11 cellular contexts compared by ENCODE assay signal in the genomic region with DNA sequence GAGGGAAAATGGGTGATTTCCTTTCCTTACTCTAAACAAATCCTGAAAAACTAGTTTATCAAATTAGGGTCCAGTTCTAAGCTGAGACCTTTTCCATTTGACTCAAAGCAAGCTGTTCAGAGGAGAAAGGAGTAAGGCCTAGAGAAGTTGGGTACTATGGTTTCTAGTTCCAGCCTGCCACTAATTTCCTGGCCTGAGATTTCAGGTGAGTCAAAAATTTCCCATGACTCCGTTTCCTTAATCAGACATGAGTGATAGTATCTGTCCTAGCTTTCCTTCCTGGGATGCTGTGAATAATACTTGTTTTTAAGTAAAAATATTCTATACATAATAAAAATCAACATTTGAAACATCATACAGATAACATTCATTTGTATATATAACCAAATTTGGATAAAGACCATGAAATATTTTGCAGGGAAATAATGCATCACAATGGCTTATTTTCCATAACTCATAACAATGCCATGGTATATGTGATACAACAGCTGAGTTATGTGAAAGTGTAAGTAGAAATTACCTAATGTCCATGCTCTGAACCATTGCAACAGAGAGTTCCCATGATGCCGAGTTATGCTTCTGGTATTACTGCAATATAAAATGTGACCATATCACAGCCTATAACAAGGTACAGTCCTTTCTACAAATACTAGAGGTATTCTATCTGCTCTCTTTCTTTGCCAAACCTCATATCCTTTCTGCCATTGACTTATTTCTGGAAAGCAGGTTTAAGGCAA.
DNase-seq lines count a peak whose midpoint lies in the region; ATAC-seq and TF ChIP-seq lines count a peak whose summit lies in the region.
"Had no signal": no experiment of that assay in that cellular context is flagged by ENCODE, and none has a peak within 500 bp of the region (broad histone marks: within the 10 kb centered on the region; RNA-seq: fewer than 3 reads in every experiment).

No MANE protein-coding gene starts in this region.

- intact Hi-C loops in stomach (cut with DNase I; ENCODE audit: low total_unique reads), result no loop called here

- H3K27ac Mint-ChIP-seq in T-helper 17 cell (peak overlapping the region; percentile 83), neural progenitor cell (no peak overlapping the region)

- no peaks in the 10 kb centered on the region for H3F3A ChIP-seq in neural progenitor cell (ENCODE audit: low read depth)

- no peak overlapping the region for H3K4me2 ChIP-seq in neural progenitor cell
- H3K4me2 ChIP-seq: BLaER1 had no signal

- no peaks in the 10 kb centered on the region for H3K27me3 Mint-ChIP-seq in T-helper 17 cell
- H3K27me3 Mint-ChIP-seq in neural progenitor cell (ENCODE audit: insufficient read depth, low read depth), result no peaks in the 10 kb centered on the region

- no peaks in the 10 kb centered on the region for H3K36me3 ChIP-seq in stomach
- H3K36me3 ChIP-seq in neural progenitor cell, result no peaks in the 10 kb centered on the region
- H3K36me3 ChIP-seq: BLaER1 had no signal

- no peaks in the 10 kb centered on the region for H3K79me2 ChIP-seq in neural progenitor cell (ENCODE audit: low read depth)

- H4K20me1 ChIP-seq in neural progenitor cell (ENCODE audit: low read depth), result no peaks in the 10 kb centered on the region
- H4K20me1 ChIP-seq: BLaER1 had no signal

- WGBS in stomach, 5 donors, result 89 to 97% (median 94%) methylated on average over 2 of the region's 2 CpGs

- no peak for TF ChIP-seq POLR2A in stomach (IDR thresholded peaks at IDR 0.05)

- H3K9ac ChIP-seq in neural progenitor cell, result no peak overlapping the region
- H3K9ac ChIP-seq: BLaER1 had no signal

- H3K9me3 Mint-ChIP-seq in neural progenitor cell, result no peaks in the 10 kb centered on the region

- H3K9me3 ChIP-seq in T-helper 17 cell (ENCODE audit: control insufficient read depth, low read length, poor library complexity, severe bottlenecking) (no peaks in the 10 kb centered on the region), stomach (no peaks in the 10 kb centered on the region), neural progenitor cell (ENCODE audit: low read depth) (no peaks in the 10 kb centered on the region)
- H3K9me3 ChIP-seq: BLaER1 had no signal

- DNase-seq in GM12865 (ENCODE audit: low read depth) (peak; percentile 78), T-helper 17 cell (no peak), stomach (no peak), EL (no peak), NCI-H1105 (lab: John Stamatoyannopoulos, UW) (no peak), neural progenitor cell (ENCODE audit: low spot score) (no peak)
- DNase-seq: cerebellar nuclear complex; stimulated activated CD4-positive, alpha-beta T cell treated with anti-CD3 and anti-CD28 coated beads, Interleukin-15, amount 100 ng/mL, for 24 hours had no signal

- H3K4me3 Mint-ChIP-seq in T-helper 17 cell (no peak overlapping the region), neural progenitor cell (no peak overlapping the region)

- H3K4me1 ChIP-seq in stomach (peaks cover 0 to 42% (median 10%) of the 10 kb centered on the region in 4 donors), neural progenitor cell (peaks cover 14% of the 10 kb centered on the region)
- H3K4me1 ChIP-seq: BLaER1 had no signal

- H3K27me3 ChIP-seq in stomach (no peaks in the 10 kb centered on the region), neural progenitor cell (no peaks in the 10 kb centered on the region)
- H3K27me3 ChIP-seq: BLaER1 had no signal

- no peak overlapping the region for H2AFZ ChIP-seq in neural progenitor cell (replicated peaks)

- H3K27ac ChIP-seq in stomach (no peak overlapping the region), neural progenitor cell (no peak overlapping the region)
- H3K27ac ChIP-seq: BLaER1 had no signal

- TF ChIP-seq CTCF in GM12865 (IDR thresholded peaks at IDR 0.05; ENCODE audit: insufficient read depth, low read depth, low read length, missing control alignments) (no peak), stomach (IDR thresholded peaks at IDR 0.05) (no peak), neural progenitor cell (IDR thresholded peaks at IDR 0.05) (no peak)

- H3K4me1 Mint-ChIP-seq in T-helper 17 cell, result peaks cover 31% of the 10 kb centered on the region
- H3K4me1 Mint-ChIP-seq in neural progenitor cell, result peaks cover 21% of the 10 kb centered on the region

- TF ChIP-seq EP300 in stomach (IDR thresholded peaks at IDR 0.05), result no peak

- ATAC-seq in GM19372 (IDR thresholded peaks at IDR 0.05; ENCODE audit: low read depth, unreplicated experiment) (peak; percentile 81), HG02938 (IDR thresholded peaks at IDR 0.05; ENCODE audit: unreplicated experiment) (peak; percentile 97), T-helper 17 cell (no peak)

- H3K36me3 Mint-ChIP-seq in T-helper 17 cell (ENCODE audit: low read depth) (no peaks in the 10 kb centered on the region), neural progenitor cell (no peaks in the 10 kb centered on the region)

- peak overlapping the region; percentile 34 for H3K4me3 ChIP-seq in GM12865 (ENCODE audit: low read depth, low read length)
- H3K4me3 ChIP-seq in stomach, result no peak overlapping the region
- H3K4me3 ChIP-seq in neural progenitor cell, result no peak overlapping the region
- H3K4me3 ChIP-seq: BLaER1 had no signal
